In genomic region chr11:59765068-59765770, GRCh38 we compare ENCODE assay signal across 1 cellular context.
TF ChIP-seq lines count a peak whose summit lies in the region.

No MANE protein-coding gene starts in this region.

TF ChIP-seq in WTC11, 78 proteins besides CTCF, POLR2A, EP300 and RAD21 (continued from another document):
- TF ChIP-seq AFF4 (CRISPR knock-in tag; IDR thresholded peaks at IDR 0.05; ENCODE audit: borderline replicate concordance): no peak
- TF ChIP-seq AR (CRISPR knock-in tag; IDR thresholded peaks at IDR 0.05): no peak
- TF ChIP-seq HMGA2 (CRISPR knock-in tag; IDR thresholded peaks at IDR 0.05): no peak
- no peak for TF ChIP-seq GTF2I (CRISPR knock-in tag; conservative IDR thresholded peaks at IDR 0.05)
- no peak for TF ChIP-seq NFATC4 (CRISPR knock-in tag; IDR thresholded peaks at IDR 0.05)
- TF ChIP-seq MLX (CRISPR knock-in tag; IDR thresholded peaks at IDR 0.05): no peak
- no peak for TF ChIP-seq FOXK1 (CRISPR knock-in tag; IDR thresholded peaks at IDR 0.05)
- TF ChIP-seq ZNF532 (CRISPR knock-in tag; IDR thresholded peaks at IDR 0.05; ENCODE audit: borderline replicate concordance): no peak
- no peak for TF ChIP-seq SOX15 (CRISPR knock-in tag; IDR thresholded peaks at IDR 0.05)
- TF ChIP-seq RORB (CRISPR knock-in tag; IDR thresholded peaks at IDR 0.05): no peak
- no peak for TF ChIP-seq JUN (CRISPR knock-in tag; IDR thresholded peaks at IDR 0.05)
- TF ChIP-seq CREB1 (CRISPR knock-in tag; IDR thresholded peaks at IDR 0.05): no peak
- no peak for TF ChIP-seq ZNF138 (CRISPR knock-in tag; conservative IDR thresholded peaks at IDR 0.05)
- TF ChIP-seq, protein P1, sequence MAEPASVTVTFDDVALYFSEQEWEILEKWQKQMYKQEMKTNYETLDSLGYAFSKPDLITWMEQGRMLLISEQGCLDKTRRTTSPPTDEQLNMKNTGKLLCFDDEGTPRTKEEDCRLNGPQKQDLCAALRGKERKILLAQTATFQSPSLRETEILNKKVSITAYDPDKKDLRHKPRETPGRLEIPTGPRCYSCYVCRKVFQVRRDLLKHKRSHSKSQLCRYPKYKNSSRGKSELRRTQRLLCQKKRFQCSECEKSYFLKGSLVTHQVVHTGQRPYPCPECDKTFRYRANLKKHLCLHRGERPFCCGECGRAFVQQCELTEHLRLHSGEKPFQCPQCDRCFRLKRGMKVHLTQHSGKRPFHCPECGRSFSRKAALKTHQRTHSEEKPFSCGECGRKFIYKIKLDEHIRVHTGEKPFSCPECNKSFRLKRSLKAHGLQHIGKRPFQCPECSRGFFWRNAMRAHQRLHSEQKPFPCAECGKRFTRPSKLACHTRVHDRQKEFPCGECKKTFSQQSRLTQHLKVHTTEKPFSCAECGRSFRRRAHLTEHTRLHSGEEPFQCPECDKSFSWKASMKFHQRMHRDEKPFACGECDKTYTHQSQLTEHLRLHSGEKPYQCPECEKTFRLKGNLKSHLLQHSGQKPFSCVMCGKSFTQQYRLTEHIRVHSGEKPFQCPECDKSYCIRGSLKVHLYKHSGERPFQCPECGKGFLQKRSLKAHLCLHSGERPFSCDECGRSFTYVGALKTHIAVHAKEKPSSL (CRISPR knock-in tag; conservative IDR thresholded peaks at IDR 0.05): no peak
